ENCODE assay signal across 8 cellular contexts in genomic region chr11:108223449-108224149, GRCh38. TPM values are rescaled to one million over a fixed set of nuclear protein-coding genes. Genes with fewer than 3 reads are reported as not detected.
A peak's percentile ranks its signal among the peaks of the same experiment; 100 is the strongest.
DNase-seq lines count a peak whose midpoint lies in the region; ATAC-seq and TF ChIP-seq lines count a peak whose summit lies in the region.

No MANE protein-coding gene starts in this region.

- H3K9me3 ChIP-seq in KOPT-K1 (ENCODE audit: insufficient read depth, low read length, poor library complexity, severe bottlenecking), result no peaks in the 10 kb centered on the region

- no peak for TF ChIP-seq CTCF in GM12875 (IDR thresholded peaks at IDR 0.05; ENCODE audit: borderline replicate concordance, insufficient read depth, low read depth, low read length)

- H3K36me3 ChIP-seq in KOPT-K1 (ENCODE audit: insufficient read depth, low read length), result peaks cover 26% of the 10 kb centered on the region

- ATAC-seq in GM21717 (IDR thresholded peaks at IDR 0.05; ENCODE audit: unreplicated experiment), result peak; percentile 26

- H3K4me3 ChIP-seq in GM12875 (ENCODE audit: low read depth, low read length) (peak overlapping the region; percentile 98), iPS-11a (ENCODE audit: low read depth, low read length) (peak overlapping the region; percentile 98)

- peak; percentile 68 to 71 for DNase-seq in activated T-cell treated with anti-CD3 and anti-CD28 coated beads, Interleukin-2, amount 50 U/mL, for 48 hours
- no peak for DNase-seq in D341Med (ENCODE audit: low spot score)
- DNase-seq in LoVo (ENCODE audit: low spot score), result no peak

- H3K27ac ChIP-seq in KOPT-K1 (ENCODE audit: low read depth, low read length, poor library complexity, severe bottlenecking), result peak overlapping the region; percentile 90
- peak overlapping the region; percentile 94 for H3K27ac ChIP-seq in temporal lobe (ENCODE audit: low read depth, low read length)

RNA-seq across cellular contexts. Expression of gene ATM, which starts 0.7 kb away (rescaled TPM):
- total RNA-seq in temporal lobe, result 102 TPM

RNA-seq across cellular contexts. Expression of gene NPAT, which starts 1.2 kb away (rescaled TPM):
- total RNA-seq in temporal lobe, result 24.3 TPM

Comparison
In these comparisons a context has a peak if more than half of its experiments do, and no peak if none do; other contexts are left out.
1. DNase-seq: peak in activated T-cell treated with anti-CD3 and anti-CD28 coated beads, Interleukin-2, amount 50 U/mL, for 48 hours (2 of 2); none in D341Med (single experiment) and LoVo (single experiment).